ENCODE assay signal across 8 cellular contexts in the genomic region with DNA sequence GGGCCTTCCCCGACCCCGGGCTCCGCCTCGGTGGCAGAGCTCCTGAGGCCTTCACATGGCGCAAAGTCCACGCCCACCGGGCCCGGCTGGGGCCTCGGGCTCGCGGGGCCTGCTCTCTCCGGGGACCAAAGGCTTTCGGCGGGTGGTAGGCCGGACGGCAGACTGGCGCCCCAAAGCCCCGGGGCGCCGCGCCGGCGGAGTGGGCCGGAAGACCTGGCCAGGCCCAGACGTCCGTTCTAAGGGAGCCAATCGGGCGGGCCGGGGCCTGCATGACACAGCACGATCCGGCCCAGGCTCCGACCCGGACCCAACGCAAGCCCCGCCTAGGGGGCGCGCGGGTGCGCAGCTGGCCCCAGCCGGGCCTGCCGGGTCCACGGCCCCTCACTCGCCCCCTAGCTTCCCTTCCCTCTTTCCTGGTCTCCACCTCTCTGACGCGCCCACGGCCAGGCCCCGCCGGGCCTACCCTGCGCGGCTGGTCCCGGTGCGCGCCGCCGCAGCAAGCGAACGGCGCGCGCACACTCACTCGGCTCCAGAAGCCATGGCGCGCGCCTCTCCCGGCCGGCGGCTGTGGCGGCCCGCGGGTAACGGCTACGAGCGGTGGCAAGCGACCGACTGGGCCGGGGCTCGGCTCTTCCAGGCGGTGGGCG. TPM values are rescaled to one million over a fixed set of nuclear protein-coding genes. Genes with fewer than 3 reads are reported as not detected.
DNase-seq lines count a peak whose midpoint lies in the region; ATAC-seq and TF ChIP-seq lines count a peak whose summit lies in the region.

No MANE protein-coding gene starts in this region.

- peaks cover 6% of the 10 kb centered on the region for H3K27me3 Mint-ChIP-seq in activated naive CD8-positive, alpha-beta T cell treated with anti-CD3 and anti-CD28 coated beads for 36 hours

- intact Hi-C loops in Right ventricle myocardium superior (cut with DNase I): no loop called here
- intact Hi-C loops in tibial artery (cut with DNase I; ENCODE audit: low total_unique reads): no loop called here

- H3K4me1 ChIP-seq in parathyroid adenoma (peaks cover 15% of the 10 kb centered on the region), tibial artery (peaks cover 0 to 47% (median 36%) of the 10 kb centered on the region in 4 donors)

- peaks cover 62% of the 10 kb centered on the region for H3K36me3 Mint-ChIP-seq in activated naive CD8-positive, alpha-beta T cell treated with anti-CD3 and anti-CD28 coated beads for 36 hours

- peaks cover 44% of the 10 kb centered on the region for H3K4me1 Mint-ChIP-seq in activated naive CD8-positive, alpha-beta T cell treated with anti-CD3 and anti-CD28 coated beads for 36 hours

- peak overlapping the region; percentile 93 for H3K4me3 Mint-ChIP-seq in activated naive CD8-positive, alpha-beta T cell treated with anti-CD3 and anti-CD28 coated beads for 36 hours

- H3K9me3 ChIP-seq in parathyroid adenoma (ENCODE audit: control insufficient read depth, low read length) (no peaks in the 10 kb centered on the region), tibial artery (no peaks in the 10 kb centered on the region)

- H3K27me3 ChIP-seq in H7 (ENCODE audit: control insufficient read depth, insufficient read depth, low read length) (no peaks in the 10 kb centered on the region), parathyroid adenoma (ENCODE audit: control insufficient read depth, insufficient read depth, low read length) (no peaks in the 10 kb centered on the region), tibial artery (no peaks in the 10 kb centered on the region)

- H2AFZ ChIP-seq in parathyroid adenoma: peak overlapping the region; percentile 68

- peak overlapping the region; percentile 95 for H3K27ac Mint-ChIP-seq in activated naive CD8-positive, alpha-beta T cell treated with anti-CD3 and anti-CD28 coated beads for 36 hours

- H3K36me3 ChIP-seq in H7 (replicated peaks; ENCODE audit: control insufficient read depth, insufficient read depth, low read length) (peaks cover 42% of the 10 kb centered on the region), parathyroid adenoma (ENCODE audit: control insufficient read depth, insufficient read depth, low read length) (no peaks in the 10 kb centered on the region), tibial artery (peaks cover 10 to 33% (median 14%) of the 10 kb centered on the region in 3 donors)

- H3K9me3 Mint-ChIP-seq in activated naive CD8-positive, alpha-beta T cell treated with anti-CD3 and anti-CD28 coated beads for 36 hours: no peaks in the 10 kb centered on the region

- H3K9ac ChIP-seq in parathyroid adenoma: peak overlapping the region; percentile 98

- peaks cover 37% of the 10 kb centered on the region for H3K79me2 ChIP-seq in parathyroid adenoma

- peak overlapping the region; percentile 96 for H3K27ac ChIP-seq in parathyroid adenoma
- H3K27ac ChIP-seq in tibial artery: peak overlapping the region; percentile 96 to 99

- peak overlapping the region; percentile 69 for H3K4me2 ChIP-seq in parathyroid adenoma (ENCODE audit: low read length)

- ATAC-seq in SK-N-SH treated with all-trans-retinoic acid at 6 μM for 48 hours (peak; percentile 81), Right ventricle myocardium superior (ENCODE audit: poor library complexity) (peak; percentile 83)

- peak; percentile 39 for TF ChIP-seq CTCF in LNCaP clone FGC (IDR thresholded peaks at IDR 0.05; ENCODE audit: control insufficient read depth, extremely low read depth, insufficient read depth)
- peak; percentile 44 for TF ChIP-seq CTCF in parathyroid adenoma (IDR thresholded peaks at IDR 0.05)
- peak; percentile 20 to 24 for TF ChIP-seq CTCF in tibial artery (IDR thresholded peaks at IDR 0.05)

- DNase-seq in GM04503 (ENCODE audit: low read depth) (peak; percentile 43), H7 (peak; percentile 96), LNCaP clone FGC (ENCODE audit: low read depth) (peak; percentile 43), Right ventricle myocardium superior (peak; percentile 93), tibial artery (peak; percentile 86 to 90)
- DNase-seq in activated naive CD8-positive, alpha-beta T cell treated with anti-CD3 and anti-CD28 coated beads for 36 hours: peak; percentile 84

- H3K4me3 ChIP-seq in H7 (ENCODE audit: insufficient read depth, low read depth, low read length) (peak overlapping the region; percentile 97), LNCaP clone FGC (ENCODE audit: low read depth, low read length) (peak overlapping the region; percentile 94), parathyroid adenoma (ENCODE audit: low read depth, low read length) (peak overlapping the region; percentile 97), tibial artery (peak overlapping the region; percentile 85 to 95)

TF ChIP-seq in SK-N-SH treated with all-trans-retinoic acid at 6 μM for 48 hours, 23 proteins besides CTCF, POLR2A, EP300 and RAD21:
- TF ChIP-seq TOX (CRISPR knock-in tag; IDR thresholded peaks at IDR 0.05; ENCODE audit: borderline replicate concordance) (no peak), ZFP3 (CRISPR knock-in tag; IDR thresholded peaks at IDR 0.05) (peak; percentile 62; the same call in 1 of the 2 replicates)
- TF ChIP-seq, protein P1, sequence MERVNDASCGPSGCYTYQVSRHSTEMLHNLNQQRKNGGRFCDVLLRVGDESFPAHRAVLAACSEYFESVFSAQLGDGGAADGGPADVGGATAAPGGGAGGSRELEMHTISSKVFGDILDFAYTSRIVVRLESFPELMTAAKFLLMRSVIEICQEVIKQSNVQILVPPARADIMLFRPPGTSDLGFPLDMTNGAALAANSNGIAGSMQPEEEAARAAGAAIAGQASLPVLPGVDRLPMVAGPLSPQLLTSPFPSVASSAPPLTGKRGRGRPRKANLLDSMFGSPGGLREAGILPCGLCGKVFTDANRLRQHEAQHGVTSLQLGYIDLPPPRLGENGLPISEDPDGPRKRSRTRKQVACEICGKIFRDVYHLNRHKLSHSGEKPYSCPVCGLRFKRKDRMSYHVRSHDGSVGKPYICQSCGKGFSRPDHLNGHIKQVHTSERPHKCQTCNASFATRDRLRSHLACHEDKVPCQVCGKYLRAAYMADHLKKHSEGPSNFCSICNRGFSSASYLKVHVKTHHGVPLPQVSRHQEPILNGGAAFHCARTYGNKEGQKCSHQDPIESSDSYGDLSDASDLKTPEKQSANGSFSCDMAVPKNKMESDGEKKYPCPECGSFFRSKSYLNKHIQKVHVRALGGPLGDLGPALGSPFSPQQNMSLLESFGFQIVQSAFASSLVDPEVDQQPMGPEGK (CRISPR knock-in tag; IDR thresholded peaks at IDR 0.05; ENCODE audit: borderline replicate concordance): 0 out of 2 replicates have a peak, but pooled peaks have one; percentile 17
TF ChIP-seq in SK-N-SH treated with all-trans-retinoic acid at 6 μM for 48 hours: peak in this region for 2.

RNA-seq across cellular contexts. Expression of a gene that starts 0.5 kb away (rescaled TPM):
- total RNA-seq in H7 (2014; rRNA removed; shearing (Covaris generic)): 509 and 709 TPM in 2 replicates
- 100 to 1,000 TPM; 264 to 289 TPM for total RNA-seq in activated naive CD8-positive, alpha-beta T cell treated with anti-CD3 and anti-CD28 coated beads for 36 hours
- total RNA-seq in Right ventricle myocardium superior: 217 TPM

RNA-seq across cellular contexts. Expression of a gene that starts 7.8 kb away (rescaled TPM):
- 87.1 and 89.6 TPM in 2 replicates for total RNA-seq in H7 (2014; rRNA removed; shearing (Covaris generic))
- total RNA-seq in activated naive CD8-positive, alpha-beta T cell treated with anti-CD3 and anti-CD28 coated beads for 36 hours: 100 to 1,000 TPM in 1 of 2 experiments, 10 to 100 TPM in 1; 92.8 to 113 TPM
- total RNA-seq in Right ventricle myocardium superior: 4.8 TPM

RNA-seq across cellular contexts. Expression of a gene that starts 24.5 kb away (rescaled TPM):
- total RNA-seq in H7 (2014; rRNA removed; shearing (Covaris generic)): 29.6 and 29.8 TPM in 2 replicates
- 10 to 100 TPM; 24.3 to 25.4 TPM for total RNA-seq in activated naive CD8-positive, alpha-beta T cell treated with anti-CD3 and anti-CD28 coated beads for 36 hours
- 8.2 TPM for total RNA-seq in Right ventricle myocardium superior

RNA-seq across cellular contexts. Expression of a gene that starts 31.0 kb away (rescaled TPM):
- total RNA-seq in H7 (2014; rRNA removed; shearing (Covaris generic)): 211 and 244 TPM in 2 replicates
- 100 to 1,000 TPM; 260 to 271 TPM for total RNA-seq in activated naive CD8-positive, alpha-beta T cell treated with anti-CD3 and anti-CD28 coated beads for 36 hours
- 152 TPM for total RNA-seq in Right ventricle myocardium superior

RNA-seq across cellular contexts. Expression of a gene that starts 43.7 kb away (rescaled TPM):
- 9.4 and 13.9 TPM in 2 replicates for total RNA-seq in H7 (2014; rRNA removed; shearing (Covaris generic))
- total RNA-seq in activated naive CD8-positive, alpha-beta T cell treated with anti-CD3 and anti-CD28 coated beads for 36 hours: 1 to 10 TPM; 3.8 to 4.1 TPM
- total RNA-seq in Right ventricle myocardium superior: 12.9 TPM

Comparison
In these comparisons a context has a peak if more than half of its experiments do, and no peak if none do; other contexts are left out.
1. Peak in every context shown above with its lines: DNase-seq, ATAC-seq, H3K4me3 ChIP-seq and H3K27ac ChIP-seq.
2. DNase-seq: peak in every context shown above with its lines; median percentile 96 in H7; 93 in Right ventricle myocardium superior; 88 in tibial artery; 84 in activated naive CD8-positive, alpha-beta T cell treated with anti-CD3 and anti-CD28 coated beads for 36 hours; 43 in GM04503; 43 in LNCaP clone FGC.
3. RNA of a gene that starts 7.8 kb away (total RNA-seq): 92.8 to 113 TPM in activated naive CD8-positive, alpha-beta T cell treated with anti-CD3 and anti-CD28 coated beads for 36 hours and 87.1 to 89.6 TPM in H7; 4.8 TPM in Right ventricle myocardium superior (single experiment); every median in the first group is over 10 times any median in the second.